9 cellular contexts compared by ENCODE assay signal in genomic region chr3:161914703-161915102, GRCh38.
DNase-seq lines count a peak whose midpoint lies in the region; ATAC-seq and TF ChIP-seq lines count a peak whose summit lies in the region.
"Had no signal": no experiment of that assay in that cellular context is flagged by ENCODE, and none has a peak within 500 bp of the region (broad histone marks: within the 10 kb centered on the region; RNA-seq: fewer than 3 reads in every experiment).

No MANE protein-coding gene starts in this region.

- H3K27ac ChIP-seq in PC-3 (ENCODE audit: low read length) (peak overlapping the region; percentile 74), psoas muscle (no peak overlapping the region), prostate gland (no peak overlapping the region)

- peaks cover 36% of the 10 kb centered on the region for H3K4me1 Mint-ChIP-seq in HFFc6 (ENCODE audit: low read depth)

- peak overlapping the region; percentile 59 for H3K4me2 ChIP-seq in PC-3 (ENCODE audit: low read length)

- intact Hi-C loops in PC-3 (cut with micrococcal nuclease) = loop anchor here (1.0 to 10.0 kb wide), 9 partner anchors 24 to 1128 kb away; no protein-coding TSS in a partner anchor
- intact Hi-C loops in psoas muscle (cut with DNase I) = no loop called here
- intact Hi-C loops in prostate gland (cut with DNase I) = no loop called here

- H3K36me3 Mint-ChIP-seq in HFFc6 (ENCODE audit: low read depth) = peaks cover 15% of the 10 kb centered on the region
- H3K36me3 Mint-ChIP-seq: mesothelial cell of epicardium had no signal

- H3K4me3 ChIP-seq in PC-3 (ENCODE audit: low read length) (peak overlapping the region; percentile 27; the same call in 1 of the 2 replicates), psoas muscle (no peak overlapping the region), prostate gland (no peak overlapping the region)

- peak overlapping the region; percentile 52 for H3K9ac ChIP-seq in PC-3 (ENCODE audit: low read length)

- peak; percentile 82 for ATAC-seq in PC-3
- ATAC-seq in psoas muscle = peak; percentile 52 to 84 (median 66)
- ATAC-seq in HG02798 (IDR thresholded peaks at IDR 0.05; ENCODE audit: poor library complexity, unreplicated experiment) = no peak
- no peak for ATAC-seq in left lobe of liver

- DNase-seq in HFFc6 (no peak), PC-3 (peak; percentile 77), fibroblast of the conjunctiva (ENCODE audit: low read depth) (peak; percentile 69), psoas muscle (peak in 1 of 2 donors; percentile 55), left lobe of liver (ENCODE audit: low spot score) (no peak), prostate gland (ENCODE audit: low spot score) (no peak)
- no peak for DNase-seq in stimulated activated CD4-positive, alpha-beta T cell treated with anti-CD3 and anti-CD28 coated beads, Interleukin-12 subunit alpha, Interleukin-12 subunit beta, amount 100 ng/mL, for 4 hours

- CTCF ChIA-PET in PC-3 (lab: Charles Lee) = interaction anchor here (0.6 to 1.2 kb wide), 3 partner anchors 60 to 1096 kb away, joined by 3 to 4 read pairs (median 4); no protein-coding TSS in a partner anchor

- H3K4me3 Mint-ChIP-seq in HFFc6 = peak overlapping the region; percentile 23; the same call in 1 of the 2 replicates
- H3K4me3 Mint-ChIP-seq: mesothelial cell of epicardium had no signal

- H3K79me2 ChIP-seq in PC-3 (ENCODE audit: low read length) = no peaks in the 10 kb centered on the region

- no peaks in the 10 kb centered on the region for H3K27me3 Mint-ChIP-seq in HFFc6 (ENCODE audit: insufficient read depth)

- H3K4me1 ChIP-seq in PC-3 (ENCODE audit: insufficient read depth, low read length) = peaks cover 30% of the 10 kb centered on the region
- no peaks in the 10 kb centered on the region for H3K4me1 ChIP-seq in psoas muscle
- H3K4me1 ChIP-seq in prostate gland (replicated peaks) = no peaks in the 10 kb centered on the region

- H3K36me3 ChIP-seq in PC-3 (ENCODE audit: low read depth, low read length) (no peaks in the 10 kb centered on the region), psoas muscle (ENCODE audit: insufficient read depth in 1 of 2, low read depth in 1 of 2) (no peaks in the 10 kb centered on the region), prostate gland (no peaks in the 10 kb centered on the region)

- H3K27me3 ChIP-seq in PC-3 (ENCODE audit: low read length) (no peaks in the 10 kb centered on the region), psoas muscle (ENCODE audit: insufficient read depth in 3 of 3, low read length in 2 of 3) (no peaks in the 10 kb centered on the region), prostate gland (replicated peaks; ENCODE audit: insufficient read depth) (no peaks in the 10 kb centered on the region)

- no peak for TF ChIP-seq POLR2A in prostate gland (IDR thresholded peaks at IDR 0.05)

- 18 to 25% (median 22%) methylated on average over 8 of the region's 8 CpGs for WGBS in psoas muscle, 3 donors
- 12% methylated on average over 8 of the region's 8 CpGs for whole genome bisulfite sequencing in prostate gland

- no TSS peak for BruUV-seq in PC-3 (replicated peaks; lab: Mats Ljungman, UMichigan)

- H4K20me1 ChIP-seq in PC-3 (ENCODE audit: low read length) = no peaks in the 10 kb centered on the region

- no peaks in the 10 kb centered on the region for H3K9me2 ChIP-seq in PC-3 (replicated peaks; ENCODE audit: low read length)

- H2AFZ ChIP-seq in PC-3 (ENCODE audit: low read length) = peak overlapping the region; percentile 49

- POLR2A ChIA-PET in PC-3 (lab: Charles Lee; ENCODE audit: unreplicated experiment) = interaction anchor here (0.7 kb wide), 2 partner anchors 372 to 551 kb away, joined by 3 to 6 read pairs; no protein-coding TSS in a partner anchor

- no peaks in the 10 kb centered on the region for H3F3A ChIP-seq in PC-3 (ENCODE audit: low read length, unreplicated experiment)

- H3K9me3 Mint-ChIP-seq in HFFc6 = peaks cover 14% of the 10 kb centered on the region

- TF ChIP-seq CTCF in HFFc6 (IDR thresholded peaks at IDR 0.05) (peak; percentile 55), PC-3 (conservative IDR thresholded peaks at IDR 0.05; ENCODE audit: low read depth, low read length) (peak; percentile 79), psoas muscle (IDR thresholded peaks at IDR 0.05) (peak; percentile 63), prostate gland (IDR thresholded peaks at IDR 0.05) (peak in 1 of 4 experiments; percentile 4)

- H3K27ac Mint-ChIP-seq in HFFc6 = peak overlapping the region; percentile 32; the same call in 1 of the 2 replicates
- H3K27ac Mint-ChIP-seq: mesothelial cell of epicardium had no signal

- H3K9me3 ChIP-seq in PC-3 (ENCODE audit: low read length) (no peaks in the 10 kb centered on the region), psoas muscle (no peaks in the 10 kb centered on the region), prostate gland (no peaks in the 10 kb centered on the region)

Comparison
In these comparisons a context has a peak if more than half of its experiments do, and no peak if none do; other contexts are left out.
1. DNase-seq: peak in PC-3 (single experiment) and fibroblast of the conjunctiva (single experiment); none in HFFc6 (single experiment), left lobe of liver (single experiment), stimulated activated CD4-positive, alpha-beta T cell treated with anti-CD3 and anti-CD28 coated beads, Interleukin-12 subunit alpha, Interleukin-12 subunit beta, amount 100 ng/mL, for 4 hours (single experiment) and prostate gland (single experiment).
2. ATAC-seq: peak in PC-3 (single experiment) and psoas muscle (4 of 4); none in HG02798 (single experiment) and left lobe of liver (single experiment).